In the genomic region with DNA sequence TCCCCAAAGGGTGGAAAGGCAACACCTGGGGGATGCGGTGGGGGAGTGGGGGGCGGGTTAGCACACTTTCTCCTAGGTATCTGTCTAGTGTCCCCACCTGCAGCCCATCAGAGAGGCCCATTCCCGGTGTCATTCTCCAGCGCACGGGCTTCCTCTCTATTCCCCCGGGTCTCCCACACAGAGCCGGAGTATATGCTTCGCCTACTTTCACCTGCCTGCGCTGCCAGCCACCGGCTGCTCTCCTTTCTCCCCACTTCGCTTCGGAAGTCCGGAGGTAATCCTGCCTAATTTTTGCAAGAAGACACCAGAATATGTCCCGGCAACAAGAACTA, we compare ENCODE assay signal across 9 cellular contexts. TPM values are rescaled to one million over a fixed set of nuclear protein-coding genes. Genes with fewer than 3 reads are reported as not detected.
DNase-seq lines count a peak whose midpoint lies in the region; ATAC-seq and TF ChIP-seq lines count a peak whose summit lies in the region.
"Had no signal": no experiment of that assay in that cellular context is flagged by ENCODE, and none has a peak within 500 bp of the region (broad histone marks: within the 10 kb centered on the region; RNA-seq: fewer than 3 reads in every experiment).

No MANE protein-coding gene starts in this region.

- WGBS in IMR-90 (ENCODE audit: extremely low coverage in 2 of 2, insufficient read length in 1 of 2), 2 experiments, result 0% methylated on average over 2 of the region's 14 CpGs; no CpG with 5 or more reads in 1 of the 2 experiments
- whole genome bisulfite sequencing in sigmoid colon, 2 donors, result 2 to 9% methylated on average over 14 of the region's 14 CpGs

- no peaks in the 10 kb centered on the region for H3K36me3 ChIP-seq in IMR-90 (ENCODE audit: control insufficient read depth, insufficient read depth, low read length)
- H3K36me3 ChIP-seq in sigmoid colon, result no peaks in the 10 kb centered on the region

- no peak overlapping the region for H3K23ac ChIP-seq in IMR-90 (ENCODE audit: low read depth, low read length)

- no peaks in the 10 kb centered on the region for H3K9me3 ChIP-seq in IMR-90 (ENCODE audit: control insufficient read depth, insufficient read depth, low read length)
- H3K9me3 ChIP-seq in sigmoid colon, result no peaks in the 10 kb centered on the region

- dilution Hi-C loops in IMR-90 (cut with HindIII; ENCODE audit: low sequenced_read_pairs, unreplicated experiment), result no loop called here

- H2AK5ac ChIP-seq in IMR-90 (ENCODE audit: low read depth, low read length), result no peak overlapping the region

- no peak for TF ChIP-seq EP300 in sigmoid colon (IDR thresholded peaks at IDR 0.05)

- CTCF ChIA-PET in IMR-90 (lab: Yijun Ruan, JAX), result no interaction called here

- H4K5ac ChIP-seq in IMR-90 (ENCODE audit: low read depth, low read length), result no peak overlapping the region

- H2BK5ac ChIP-seq in IMR-90 (ENCODE audit: low read depth, low read length, poor library complexity, severe bottlenecking), result no peak overlapping the region

- H2BK20ac ChIP-seq in IMR-90 (ENCODE audit: low read depth, low read length), result no peak overlapping the region

- peak overlapping the region; percentile 59; the same call in 1 of the 2 replicates for H3K4me3 ChIP-seq in IMR-90 (ENCODE audit: insufficient read depth, low read depth, low read length)
- H3K4me3 ChIP-seq in epithelial cell of proximal tubule (ENCODE audit: low read depth, low read length), result peak overlapping the region; percentile 55
- H3K4me3 ChIP-seq in sigmoid colon, result peak overlapping the region in 3 of 4 donors; percentile 42 to 66 (median 54)

- no peaks in the 10 kb centered on the region for H3K9me1 ChIP-seq in IMR-90 (ENCODE audit: insufficient read depth, low read length)

- peak overlapping the region; percentile 25 for H3K4me2 ChIP-seq in IMR-90 (ENCODE audit: low read depth, low read length)

- TF ChIP-seq RAD21 in IMR-90 (IDR thresholded peaks at IDR 0.05; ENCODE audit: low read length), result no peak

- H3K27me3 ChIP-seq in IMR-90 (ENCODE audit: control insufficient read depth, insufficient read depth, low read length), result peaks cover 13% of the 10 kb centered on the region
- peaks cover 5 to 47% (median 12%) of the 10 kb centered on the region in 3 donors for H3K27me3 ChIP-seq in sigmoid colon

- ATAC-seq in IMR-90 (ENCODE audit: low read depth) (no peak), HG03571 (IDR thresholded peaks at IDR 0.05; ENCODE audit: unreplicated experiment) (no peak), HG03025 (IDR thresholded peaks at IDR 0.05; ENCODE audit: low FRiP score, unreplicated experiment) (no peak)

- peak; percentile 26 for DNase-seq in NCI-H510A treated with DMSO at 0.1 percent for 48 hours (lab: John Stamatoyannopoulos, UW)
- DNase-seq in NCI-H510A (lab: John Stamatoyannopoulos, UW), result no peak
- DNase-seq in IMR-90, result no peak
- DNase-seq in epithelial cell of proximal tubule (ENCODE audit: low read depth), result no peak
- no peak for DNase-seq in sigmoid colon
- DNase-seq in effector CD8-positive, alpha-beta T cell (lab: John Stamatoyannopoulos, UW), result no peak
- DNase-seq: left cardiac atrium had no signal

- H3K56ac ChIP-seq in IMR-90 (ENCODE audit: extremely low read depth, insufficient read depth, low read length), result no peak overlapping the region

- intact Hi-C loops in IMR-90 (cut with micrococcal nuclease) (loop anchor here (5.0 kb wide), 1 partner anchor 126 kb away; no protein-coding TSS in a partner anchor), sigmoid colon (cut with DNase I) (no loop called here)

- TF ChIP-seq CTCF in IMR-90 (conservative IDR thresholded peaks at IDR 0.05; ENCODE audit: low read depth, low read length), result no peak
- TF ChIP-seq CTCF in epithelial cell of proximal tubule (conservative IDR thresholded peaks at IDR 0.05; ENCODE audit: low read depth, low read length), result no peak
- TF ChIP-seq CTCF in sigmoid colon (IDR thresholded peaks at IDR 0.05), result no peak

- no peak overlapping the region for H2BK120ac ChIP-seq in IMR-90 (ENCODE audit: low read depth, low read length)

- H4K20me1 ChIP-seq in IMR-90 (ENCODE audit: insufficient read depth, low read length), result no peaks in the 10 kb centered on the region

- peak overlapping the region; percentile 85 for H2AFZ ChIP-seq in IMR-90 (replicated peaks; ENCODE audit: low read length, poor library complexity)

- in situ Hi-C loops in IMR-90 (cut with MboI; ENCODE audit: low sequenced_read_pairs), result no loop called here

- BruUV-seq in IMR-90 (replicated peaks; lab: Mats Ljungman, UMichigan), result no TSS peak

- no peak overlapping the region for H3K9ac ChIP-seq in IMR-90 (ENCODE audit: low read depth, low read length)

- H3K27ac ChIP-seq in IMR-90 (ENCODE audit: insufficient read depth, low read length) (no peak overlapping the region), sigmoid colon (no peak overlapping the region)

- peak overlapping the region; percentile 45 for H2AK9ac ChIP-seq in IMR-90 (replicated peaks; ENCODE audit: low read depth, low read length, poor library complexity)

- TF ChIP-seq POLR2A in IMR-90 (IDR thresholded peaks at IDR 0.05; ENCODE audit: low read depth, low read length), result no peak
- no peak for TF ChIP-seq POLR2A in sigmoid colon (IDR thresholded peaks at IDR 0.05)

- no peak overlapping the region for H4K8ac ChIP-seq in IMR-90 (ENCODE audit: low read depth in 2 of 2, low read length in 2 of 2)

- no peak overlapping the region for H4K91ac ChIP-seq in IMR-90 (ENCODE audit: insufficient read depth, low read depth, low read length)

- H3K18ac ChIP-seq in IMR-90 (ENCODE audit: low read depth, low read length), result no peak overlapping the region

- no peak overlapping the region for H3K4ac ChIP-seq in IMR-90 (ENCODE audit: low read depth, low read length)

- no peak overlapping the region for H2BK15ac ChIP-seq in IMR-90 (ENCODE audit: low read depth, low read length)

- no peaks in the 10 kb centered on the region for H3K79me1 ChIP-seq in IMR-90 (ENCODE audit: low read depth in 1 of 2, low read length in 2 of 2)

- POLR2A ChIA-PET in IMR-90 (lab: Charles Lee; ENCODE audit: unreplicated experiment), result interaction anchor here (0.6 kb wide), 1 partner anchor 9 kb away, joined by 4 read pairs; no protein-coding TSS in a partner anchor

- no peaks in the 10 kb centered on the region for H3K4me1 ChIP-seq in IMR-90 (ENCODE audit: control insufficient read depth, insufficient read depth, low read length)
- peaks cover 0 to 11% (median 5%) of the 10 kb centered on the region in 4 donors for H3K4me1 ChIP-seq in sigmoid colon

- no peak overlapping the region for H3K14ac ChIP-seq in IMR-90 (replicated peaks; ENCODE audit: low read depth, low read length)

TF ChIP-seq in IMR-90, 13 proteins besides CTCF, POLR2A, EP300 and RAD21:
- TF ChIP-seq CHD1 (IDR thresholded peaks at IDR 0.05; ENCODE audit: low read depth, low read length), result no peak
- TF ChIP-seq RFX5 (IDR thresholded peaks at IDR 0.05; ENCODE audit: low read depth, low read length), result no peak
- no peak for TF ChIP-seq RCOR1 (IDR thresholded peaks at IDR 0.05; ENCODE audit: insufficient replicate concordance, low read length)
- TF ChIP-seq BHLHE40 (IDR thresholded peaks at IDR 0.05; ENCODE audit: low read depth, low read length), result no peak
- no peak for TF ChIP-seq NFE2L2 (IDR thresholded peaks at IDR 0.05; ENCODE audit: low read depth, low read length)

RNA-seq across cellular contexts. Expression of a gene that starts 0.9 kb away (rescaled TPM):
- total RNA-seq in IMR-90 (2012; rRNA removed) (0.72 and 0.83 TPM in 2 replicates), epithelial cell of proximal tubule (0.06 and 0.51 TPM in 2 replicates), sigmoid colon (1 to 10 TPM in 1 of 4 donors, under 1 TPM in 1, not detected in 2; 0.33 to 1.8 TPM)
- polyA plus RNA-seq in IMR-90 (2012; rRNA removed) (0.47 and 0.58 TPM in 2 replicates), sigmoid colon (under 1 TPM in 1 of 3 donors, not detected in 2; 0.10 TPM)
- polyA plus RNA-seq in IMR-90 (2012; cell fraction: cytosol; rRNA removed), result 0.10 and 0.14 TPM in 2 replicates
- polyA plus RNA-seq in IMR-90 (2012; cell fraction: nucleus; rRNA removed; ENCODE audit: low replicate concordance), result 0.14 and 0.32 TPM in 2 replicates
- total RNA-seq: left cardiac atrium had no signal
